In genomic region chr7:97022451-97023306, GRCh38 we compare ENCODE assay signal across 15 cellular contexts. TPM values are rescaled to one million over a fixed set of nuclear protein-coding genes. Genes with fewer than 3 reads are reported as not detected.
DNase-seq lines count a peak whose midpoint lies in the region; ATAC-seq and TF ChIP-seq lines count a peak whose summit lies in the region.
"Had no signal": no experiment of that assay in that cellular context is flagged by ENCODE, and none has a peak within 500 bp of the region (broad histone marks: within the 10 kb centered on the region; RNA-seq: fewer than 3 reads in every experiment).

No MANE protein-coding gene starts in this region.

- no peak for ATAC-seq in central memory CD8-positive, alpha-beta T cell (replicated peaks; ENCODE audit: extremely low read depth, poor library complexity, severe bottlenecking)
- ATAC-seq: T-cell had no signal

- H3K36me3 Mint-ChIP-seq in IgD-negative memory B cell, result peaks cover 2% of the 10 kb centered on the region
- peaks cover 2% of the 10 kb centered on the region for H3K36me3 Mint-ChIP-seq in central memory CD8-positive, alpha-beta T cell (ENCODE audit: insufficient read depth)
- H3K36me3 Mint-ChIP-seq in neural crest cell (ENCODE audit: low read depth), result no peaks in the 10 kb centered on the region
- H3K36me3 Mint-ChIP-seq: T-cell had no signal

- H3K27ac Mint-ChIP-seq in IgD-negative memory B cell (peak overlapping the region in 2 of 3 donors; percentile 32 to 79), neural crest cell (ENCODE audit: unreplicated experiment) (no peak overlapping the region)
- peak overlapping the region; percentile 50 for H3K27ac Mint-ChIP-seq in central memory CD8-positive, alpha-beta T cell (ENCODE audit: low read depth)

- peaks cover 0 to 8% (median 0%) of the 10 kb centered on the region in 3 donors for H3K9me3 Mint-ChIP-seq in IgD-negative memory B cell
- no peaks in the 10 kb centered on the region for H3K9me3 Mint-ChIP-seq in central memory CD8-positive, alpha-beta T cell
- no peaks in the 10 kb centered on the region for H3K9me3 Mint-ChIP-seq in neural crest cell
- H3K9me3 Mint-ChIP-seq: T-cell had no signal

- TF ChIP-seq CTCF in GM10266 (IDR thresholded peaks at IDR 0.05; ENCODE audit: control insufficient read depth, insufficient read depth, low read depth, missing control alignments) (no peak), neural crest cell (conservative IDR thresholded peaks at IDR 0.05) (no peak)

- H3K27me3 Mint-ChIP-seq in IgD-negative memory B cell (peaks cover 78% of the 10 kb centered on the region), neural crest cell (ENCODE audit: low read depth) (peaks cover 99% of the 10 kb centered on the region)
- H3K27me3 Mint-ChIP-seq in central memory CD8-positive, alpha-beta T cell, result peaks cover 97% of the 10 kb centered on the region

- peak; percentile 20 for DNase-seq in GM10266 (ENCODE audit: extremely low spot score)
- DNase-seq in central memory CD8-positive, alpha-beta T cell (ENCODE audit: low spot score in 2 of 2), result no peak
- no peak for DNase-seq in neural crest cell (ENCODE audit: low read depth, low spot score)
- DNase-seq in NCI-H526 (lab: John Stamatoyannopoulos, UW), result no peak
- no peak for DNase-seq in NCI-H510A (lab: John Stamatoyannopoulos, UW)
- no peak for DNase-seq in NCI-H2107 (lab: John Stamatoyannopoulos, UW)
- DNase-seq in AML-193 (lab: John Stamatoyannopoulos, UW), result no peak
- DNase-seq: activated CD4-positive, alpha-beta T cell treated with anti-CD3 and anti-CD28 coated beads, Interleukin-2, amount 50 U/mL, for 4 hours; GOT3; NCI-H146; NK-92 treated with Interleukin-12 subunit alpha and Interleukin-12 subunit beta, amount 100 ng/mL, for 24 hours; T-cell had no signal

- H3K4me3 Mint-ChIP-seq in IgD-negative memory B cell, result peak overlapping the region in 1 of 4 donors; percentile 21
- no peak overlapping the region for H3K4me3 Mint-ChIP-seq in central memory CD8-positive, alpha-beta T cell
- H3K4me3 Mint-ChIP-seq in neural crest cell, result peak overlapping the region; percentile 56

- H3K4me1 Mint-ChIP-seq in IgD-negative memory B cell, result peaks cover 14 to 21% (median 19%) of the 10 kb centered on the region in 3 donors
- H3K4me1 Mint-ChIP-seq in central memory CD8-positive, alpha-beta T cell, result peaks cover 31% of the 10 kb centered on the region
- peaks cover 51% of the 10 kb centered on the region for H3K4me1 Mint-ChIP-seq in neural crest cell

RNA-seq across cellular contexts. Expression of gene DLX5, which starts 2.0 kb away (rescaled TPM):
- not detected for polyA plus RNA-seq in IgD-negative memory B cell
- total RNA-seq in neural crest cell, result 0.34 and 0.70 TPM in 2 replicates
- total RNA-seq: HT-29, T-cell had no signal

RNA-seq across cellular contexts. Expression of gene DLX6, which starts 17.3 kb away (rescaled TPM):
- polyA plus RNA-seq in IgD-negative memory B cell, result not detected
- total RNA-seq in neural crest cell, result 0.26 and 0.32 TPM in 2 replicates
- total RNA-seq: HT-29, T-cell, thoracic aorta had no signal
